Comparison of ENCODE assay signal across 8 cellular contexts in genomic region chr20:43583982-43584432, GRCh38. TPM values are rescaled to one million over a fixed set of nuclear protein-coding genes. Genes with fewer than 3 reads are reported as not detected.
A peak's percentile ranks its signal among the peaks of the same experiment; 100 is the strongest.
DNase-seq lines count a peak whose midpoint lies in the region; ATAC-seq, FAIRE-seq and TF ChIP-seq lines count a peak whose summit lies in the region.

No MANE protein-coding gene starts in this region.

- peaks cover 7% of the 10 kb centered on the region for H3K9me1 ChIP-seq in IMR-90 (ENCODE audit: insufficient read depth, low read length)

- intact Hi-C loops in IMR-90 (cut with micrococcal nuclease) (no loop called here), HepG2 (cut with micrococcal nuclease; ENCODE audit: unreplicated experiment) (loop anchor here (1.0 kb wide), 1 partner anchor 53 kb away; no protein-coding TSS in a partner anchor)

- no peaks in the 10 kb centered on the region for H3K36me3 ChIP-seq in IMR-90 (ENCODE audit: control insufficient read depth, insufficient read depth, low read length)
- no peaks in the 10 kb centered on the region for H3K36me3 ChIP-seq in astrocyte (ENCODE audit: insufficient read depth, low read length)
- 0 out of 5 replicates have a peak, but pooled peaks cover 0 to 3% of the 10 kb centered on the region in 2 experiments for H3K36me3 ChIP-seq in HepG2 (replicated peaks in 1 of 2; ENCODE audit: control insufficient read depth in 1 of 2, insufficient read depth in 2 of 2, low read length in 2 of 2)

- DNase-seq in AG04449 (ENCODE audit: low read depth, low spot score) (peak; percentile 94), IMR-90 (peak; percentile 97), astrocyte (ENCODE audit: low read depth) (peak; percentile 95), HepG2 (ENCODE audit: low spot score) (peak; percentile 95), HuH-7.5 (ENCODE audit: low spot score) (no peak)

- peak overlapping the region; percentile 14 to 76; a peak in 1 of 4 replicates for H4K8ac ChIP-seq in IMR-90 (ENCODE audit: low read depth in 2 of 2, low read length in 2 of 2)

- H3K18ac ChIP-seq in IMR-90 (ENCODE audit: low read depth, low read length), result no peak overlapping the region

- peaks cover 18% of the 10 kb centered on the region for H3K4me1 Mint-ChIP-seq in astrocyte (ENCODE audit: low read depth, unreplicated experiment)

- peak overlapping the region; percentile 62 for H3K27ac Mint-ChIP-seq in astrocyte (ENCODE audit: unreplicated experiment)

- H3K56ac ChIP-seq in IMR-90 (ENCODE audit: extremely low read depth, insufficient read depth, low read length), result no peak overlapping the region

- no peak overlapping the region for H3K4me2 ChIP-seq in IMR-90 (ENCODE audit: low read depth, low read length)
- no peak overlapping the region for H3K4me2 ChIP-seq in astrocyte (ENCODE audit: low read length)
- peak overlapping the region; percentile 32; the same call in 1 of the 2 replicates for H3K4me2 ChIP-seq in HepG2 (ENCODE audit: low read depth, low read length)

- H3K9ac ChIP-seq in IMR-90 (ENCODE audit: low read depth, low read length) (no peak overlapping the region), astrocyte (ENCODE audit: low read length) (no peak overlapping the region), HepG2 (ENCODE audit: insufficient read depth, low read depth, low read length) (no peak overlapping the region)

- dilution Hi-C loops in IMR-90 (cut with HindIII; ENCODE audit: low sequenced_read_pairs, unreplicated experiment), result no loop called here

- H2BK15ac ChIP-seq in IMR-90 (ENCODE audit: low read depth, low read length), result peak overlapping the region; percentile 59; the same call in 1 of the 3 replicates

- no peaks in the 10 kb centered on the region for H3K79me1 ChIP-seq in IMR-90 (ENCODE audit: low read depth in 1 of 2, low read length in 2 of 2)

- no peak for TF ChIP-seq RAD21 in IMR-90 (IDR thresholded peaks at IDR 0.05; ENCODE audit: low read length)
- TF ChIP-seq RAD21 in HepG2 (CRISPR knock-in tag; IDR thresholded peaks at IDR 0.05), result no peak

- in situ Hi-C loops in IMR-90 (cut with MboI; ENCODE audit: low sequenced_read_pairs) (no loop called here), HepG2 (cut with HindIII; ENCODE audit: extremely low pct_ligation_motif_present, low pct_unique_long_range_greater_than_20kb) (no loop called here)

- TF ChIP-seq POLR2A in IMR-90 (IDR thresholded peaks at IDR 0.05; ENCODE audit: low read depth, low read length) (no peak), HepG2 (IDR thresholded peaks at IDR 0.05; ENCODE audit: insufficient read depth in 1 of 2, low read depth in 2 of 2, low read length in 2 of 2) (no peak)

- H4K20me1 ChIP-seq in IMR-90 (ENCODE audit: insufficient read depth, low read length), result no peaks in the 10 kb centered on the region
- no peaks in the 10 kb centered on the region for H4K20me1 ChIP-seq in astrocyte (ENCODE audit: insufficient read depth, low read length)
- no peaks in the 10 kb centered on the region for H4K20me1 ChIP-seq in HepG2 (ENCODE audit: insufficient read depth, low read length)

- no peak overlapping the region for H4K5ac ChIP-seq in IMR-90 (ENCODE audit: low read depth, low read length)

- POLR2A ChIA-PET in AG04449 (lab: Yijun Ruan, JAX), result interaction anchor here (0.6 kb wide), 1 partner anchor 539 kb away, joined by 4 read pairs; no protein-coding TSS in a partner anchor
- POLR2A ChIA-PET in IMR-90 (lab: Charles Lee; ENCODE audit: unreplicated experiment), result no interaction called here
- POLR2A ChIA-PET in HepG2 (lab: Yijun Ruan, JAX), result interaction anchor here (0.6 to 4.9 kb wide), 6 partner anchors 13 to 69 kb away, joined by 3 to 92 read pairs (median 6); partner anchors contain the start of gene SGK2

- H3K4me3 Mint-ChIP-seq in astrocyte (ENCODE audit: unreplicated experiment), result no peak overlapping the region

- H3K4me1 ChIP-seq in IMR-90 (ENCODE audit: control insufficient read depth, insufficient read depth, low read length) (peaks cover 8% of the 10 kb centered on the region), astrocyte (ENCODE audit: insufficient read depth, low read length) (peaks cover 10% of the 10 kb centered on the region), HepG2 (ENCODE audit: insufficient read depth, low read length) (peaks cover 36% of the 10 kb centered on the region)

- H2AK9ac ChIP-seq in IMR-90 (replicated peaks; ENCODE audit: low read depth, low read length, poor library complexity), result no peak overlapping the region

- no CpG with 5 or more reads among the region's 2 CpGs for WGBS in IMR-90 (ENCODE audit: extremely low coverage in 2 of 2, insufficient read length in 1 of 2), 2 experiments
- 5% methylated on average over 2 of the region's 2 CpGs for WGBS in HepG2 (ENCODE audit: low lambda C conversion rate)

- no peaks in the 10 kb centered on the region for H3K9me3 ChIP-seq in IMR-90 (ENCODE audit: control insufficient read depth, insufficient read depth, low read length)
- no peaks in the 10 kb centered on the region for H3K9me3 ChIP-seq in astrocyte (ENCODE audit: insufficient read depth, low read depth, low read length)
- H3K9me3 ChIP-seq in HepG2 (ENCODE audit: low read length), result no peaks in the 10 kb centered on the region

- no peak overlapping the region for H3K14ac ChIP-seq in IMR-90 (replicated peaks; ENCODE audit: low read depth, low read length)

- H4K91ac ChIP-seq in IMR-90 (ENCODE audit: insufficient read depth, low read depth, low read length), result no peak overlapping the region

- CTCF ChIA-PET in AG04449 (lab: Yijun Ruan, JAX), result interaction anchor here (1.2 to 7.3 kb wide), 2 partner anchors 35 to 47 kb away, joined by 3 to 52 read pairs; no protein-coding TSS in a partner anchor
- CTCF ChIA-PET in IMR-90 (lab: Yijun Ruan, JAX), result no interaction called here
- CTCF ChIA-PET in HepG2 (lab: Yijun Ruan, JAX; ENCODE audit: low intra/inter-chr PET ratio, low total read pairs), result no interaction called here

- H3K4ac ChIP-seq in IMR-90 (ENCODE audit: low read depth, low read length), result no peak overlapping the region

- BruUV-seq in IMR-90 (replicated peaks; lab: Mats Ljungman, UMichigan) (no TSS peak), HepG2 (replicated peaks; lab: Mats Ljungman, UMichigan) (no TSS peak)

- ATAC-seq in IMR-90 (ENCODE audit: low read depth), result peak; percentile 89
- ATAC-seq in HepG2, result peak; percentile 83
- no peak for ATAC-seq in HG03097 (IDR thresholded peaks at IDR 0.05; ENCODE audit: low FRiP score, unreplicated experiment)
- ATAC-seq in GM18868 (IDR thresholded peaks at IDR 0.05; ENCODE audit: unreplicated experiment), result no peak
- no peak for ATAC-seq in HG02678 (IDR thresholded peaks at IDR 0.05; ENCODE audit: unreplicated experiment)

- H2AK5ac ChIP-seq in IMR-90 (ENCODE audit: low read depth, low read length), result no peak overlapping the region

- H3K9me3 Mint-ChIP-seq in astrocyte (ENCODE audit: unreplicated experiment), result no peaks in the 10 kb centered on the region

- peak overlapping the region; percentile 63; the same call in 1 of the 2 replicates for H2BK120ac ChIP-seq in IMR-90 (ENCODE audit: low read depth, low read length)

- peaks cover 7% of the 10 kb centered on the region for H3K27me3 Mint-ChIP-seq in astrocyte (ENCODE audit: low read depth, unreplicated experiment)

- H3K27ac ChIP-seq in IMR-90 (ENCODE audit: insufficient read depth, low read length), result no peak overlapping the region; the same call in 1 of the 2 replicates
- no peak overlapping the region for H3K27ac ChIP-seq in astrocyte (ENCODE audit: low read depth, low read length)
- peak overlapping the region; percentile 46 for H3K27ac ChIP-seq in HepG2 (ENCODE audit: extremely low read length, insufficient read depth, low read length)

- H3K4me3 ChIP-seq in AG04449 (ENCODE audit: low read depth, low read length) (no peak overlapping the region), IMR-90 (ENCODE audit: insufficient read depth, low read depth, low read length) (no peak overlapping the region), astrocyte (ENCODE audit: insufficient read depth, low read depth, low read length) (no peak overlapping the region), HepG2 (replicated peaks in 1 of 3; ENCODE audit: insufficient read depth in 1 of 3, low read depth in 2 of 3, low read length in 3 of 3) (no peak overlapping the region)

- H2AFZ ChIP-seq in IMR-90 (replicated peaks; ENCODE audit: low read length, poor library complexity), result no peak overlapping the region
- H2AFZ ChIP-seq in astrocyte (ENCODE audit: low read depth, low read length), result no peak overlapping the region
- no peak overlapping the region for H2AFZ ChIP-seq in HepG2 (ENCODE audit: low read length)

- FAIRE-seq in astrocyte (lab: Jason Lieb, UNC) (no peak), HepG2 (lab: Jason Lieb, UNC) (peak; percentile 67)

- no peak overlapping the region for H3K23ac ChIP-seq in IMR-90 (ENCODE audit: low read depth, low read length)

- H3K36me3 Mint-ChIP-seq in astrocyte (ENCODE audit: low read depth, unreplicated experiment), result no peaks in the 10 kb centered on the region

- H3K27me3 ChIP-seq in IMR-90 (ENCODE audit: control insufficient read depth, insufficient read depth, low read length) (no peaks in the 10 kb centered on the region), astrocyte (ENCODE audit: insufficient read depth, low read length) (peaks cover 3% of the 10 kb centered on the region), HepG2 (ENCODE audit: control insufficient read depth in 1 of 2, insufficient read depth in 2 of 2, low read length in 2 of 2) (no peaks in the 10 kb centered on the region)

- peak overlapping the region; percentile 57; the same call in 1 of the 2 replicates for H2BK20ac ChIP-seq in IMR-90 (ENCODE audit: low read depth, low read length)

- H3K79me2 ChIP-seq in astrocyte (ENCODE audit: insufficient read depth, low read length) (no peaks in the 10 kb centered on the region), HepG2 (ENCODE audit: insufficient read depth, low read length) (no peaks in the 10 kb centered on the region)

- peak; percentile 52 to 62; a peak in 3 of 4 replicates for TF ChIP-seq EP300 in HepG2 (IDR thresholded peaks at IDR 0.05; ENCODE audit: low read depth in 2 of 2, low read length in 2 of 2)
- no peak for TF ChIP-seq EP300 in HepG2 (CRISPR knock-in tag; IDR thresholded peaks at IDR 0.05; ENCODE audit: borderline replicate concordance)

- H2BK5ac ChIP-seq in IMR-90 (ENCODE audit: low read depth, low read length, poor library complexity, severe bottlenecking), result peak overlapping the region; percentile 68

- no peak for TF ChIP-seq CTCF in AG04449 (IDR thresholded peaks at IDR 0.05; ENCODE audit: insufficient read depth, low read length, missing control alignments)
- TF ChIP-seq CTCF in IMR-90 (conservative IDR thresholded peaks at IDR 0.05; ENCODE audit: low read depth, low read length), result no peak
- no peak for TF ChIP-seq CTCF in astrocyte (IDR thresholded peaks at IDR 0.05; ENCODE audit: insufficient read depth, low read depth, low read length)
- 0 out of 2 replicates have a peak, but pooled peaks have one; percentile 5 for TF ChIP-seq CTCF in HepG2 (CRISPR knock-in tag; IDR thresholded peaks at IDR 0.05)

RNA-seq across cellular contexts. Expression of gene IFT52, which starts 6.7 kb away (rescaled TPM):
- 55.6 and 60.8 TPM in 2 replicates for total RNA-seq in IMR-90 (2012; rRNA removed)
- polyA plus RNA-seq in IMR-90 (2012; rRNA removed), result 29.7 and 31.2 TPM in 2 replicates
- polyA plus RNA-seq in IMR-90 (2012; cell fraction: cytosol; rRNA removed), result 13.8 and 27.8 TPM in 2 replicates
- 4.8 and 15.4 TPM in 2 replicates for polyA plus RNA-seq in IMR-90 (2012; cell fraction: nucleus; rRNA removed; ENCODE audit: low replicate concordance)
- 27.0 and 34.8 TPM in 2 replicates for total RNA-seq in astrocyte
- total RNA-seq in HepG2 (2016; rRNA removed; fragmentation: Illumina TruSeq; extraction: Trizol), result 64.0 and 80.6 TPM in 2 replicates
- total RNA-seq in HepG2 (2016; cell fraction: cytosol; rRNA removed; fragmentation: Illumina TruSeq; extraction: Trizol; ENCODE audit: low read depth), result 77.1 and 79.7 TPM in 2 replicates
- total RNA-seq in HepG2 (2016; cell fraction: insoluble cytoplasmic fraction; rRNA removed; fragmentation: Illumina TruSeq; extraction: Trizol), result 66.3 and 80.0 TPM in 2 replicates
- 101 and 102 TPM in 2 replicates for total RNA-seq in HepG2 (2016; cell fraction: membrane; rRNA removed; fragmentation: Illumina TruSeq; extraction: Trizol)
- total RNA-seq in HepG2 (2016; cell fraction: nucleus; rRNA removed; fragmentation: Illumina TruSeq; extraction: Trizol), result 36.2 and 38.4 TPM in 2 replicates
- polyA plus RNA-seq in HepG2 (2011; rRNA removed), result 36.9 and 48.0 TPM in 2 replicates
- 35.4 and 36.4 TPM in 2 replicates for polyA plus RNA-seq in HepG2 (2011; cell fraction: cytosol; rRNA removed)
- 22.2 and 22.4 TPM in 2 replicates for polyA plus RNA-seq in HepG2 (2011; cell fraction: nucleus; rRNA removed)
- 31.1 and 41.7 TPM in 2 replicates for polyA plus RNA-seq in HepG2 (2012)
- polyA plus RNA-seq in HepG2 (2016; cell fraction: cytosol; fragmentation: Illumina TruSeq; extraction: Trizol; ENCODE audit: low read depth), result 83.2 and 85.7 TPM in 2 replicates
- 91.0 and 94.9 TPM in 2 replicates for polyA plus RNA-seq in HepG2 (2016; cell fraction: insoluble cytoplasmic fraction; fragmentation: Illumina TruSeq; extraction: Trizol; ENCODE audit: low read depth)
- polyA plus RNA-seq in HepG2 (2016; cell fraction: membrane; fragmentation: Illumina TruSeq; extraction: Trizol; ENCODE audit: low read depth), result 85.8 and 88.2 TPM in 2 replicates
- polyA plus RNA-seq in HepG2 (2016; cell fraction: nucleus; fragmentation: Illumina TruSeq; extraction: Trizol; ENCODE audit: insufficient read depth, low read depth), result 41.4 and 43.4 TPM in 2 replicates
- 53.4 and 59.7 TPM in 2 replicates for polyA minus RNA-seq in HepG2 (2011; rRNA and poly(A)+ RNA removed; ENCODE audit: low replicate concordance)
- 15.6 and 20.1 TPM in 2 replicates for polyA minus RNA-seq in HepG2 (2011; cell fraction: cytosol; rRNA and poly(A)+ RNA removed)
- polyA minus RNA-seq in HepG2 (2011; cell fraction: nucleus; rRNA and poly(A)+ RNA removed), result 21.4 and 26.9 TPM in 2 replicates

RNA-seq across cellular contexts. Expression of gene SGK2, which starts 25.2 kb away (rescaled TPM):
- total RNA-seq in IMR-90 (2012; rRNA removed) (under 0.01 TPM in 1 of 2 replicates, not detected in the other), astrocyte (0.64 and 1.0 TPM in 2 replicates), HepG2 (2016; rRNA removed; fragmentation: Illumina TruSeq; extraction: Trizol) (29.4 and 34.3 TPM in 2 replicates)
- polyA plus RNA-seq in IMR-90 (2012; rRNA removed) (0.10 TPM in 1 of 2 replicates, not detected in the other), HepG2 (2011; rRNA removed) (6.2 and 12.6 TPM in 2 replicates)
- polyA plus RNA-seq in IMR-90 (2012; cell fraction: cytosol; rRNA removed), result not detected in 2 replicates
- 1.4 and 2.0 TPM in 2 replicates for polyA plus RNA-seq in IMR-90 (2012; cell fraction: nucleus; rRNA removed; ENCODE audit: low replicate concordance)
- total RNA-seq in HepG2 (2016; cell fraction: cytosol; rRNA removed; fragmentation: Illumina TruSeq; extraction: Trizol; ENCODE audit: low read depth), result 8.6 and 11.8 TPM in 2 replicates
- total RNA-seq in HepG2 (2016; cell fraction: insoluble cytoplasmic fraction; rRNA removed; fragmentation: Illumina TruSeq; extraction: Trizol), result 29.7 and 31.2 TPM in 2 replicates
- total RNA-seq in HepG2 (2016; cell fraction: membrane; rRNA removed; fragmentation: Illumina TruSeq; extraction: Trizol), result 25.9 and 26.5 TPM in 2 replicates
- 19.8 and 26.8 TPM in 2 replicates for total RNA-seq in HepG2 (2016; cell fraction: nucleus; rRNA removed; fragmentation: Illumina TruSeq; extraction: Trizol)
- 3.9 and 5.3 TPM in 2 replicates for polyA plus RNA-seq in HepG2 (2011; cell fraction: cytosol; rRNA removed)
- polyA plus RNA-seq in HepG2 (2011; cell fraction: nucleus; rRNA removed), result 24.1 and 26.7 TPM in 2 replicates
- polyA plus RNA-seq in HepG2 (2012), result 6.9 and 8.9 TPM in 2 replicates
- polyA plus RNA-seq in HepG2 (2016; cell fraction: cytosol; fragmentation: Illumina TruSeq; extraction: Trizol; ENCODE audit: low read depth), result 5.2 and 5.4 TPM in 2 replicates
- 21.3 and 23.7 TPM in 2 replicates for polyA plus RNA-seq in HepG2 (2016; cell fraction: insoluble cytoplasmic fraction; fragmentation: Illumina TruSeq; extraction: Trizol; ENCODE audit: low read depth)
- 14.3 and 14.5 TPM in 2 replicates for polyA plus RNA-seq in HepG2 (2016; cell fraction: membrane; fragmentation: Illumina TruSeq; extraction: Trizol; ENCODE audit: low read depth)
- 36.0 and 42.8 TPM in 2 replicates for polyA plus RNA-seq in HepG2 (2016; cell fraction: nucleus; fragmentation: Illumina TruSeq; extraction: Trizol; ENCODE audit: insufficient read depth, low read depth)
- 1.3 and 17.3 TPM in 2 replicates for polyA minus RNA-seq in HepG2 (2011; rRNA and poly(A)+ RNA removed; ENCODE audit: low replicate concordance)
- polyA minus RNA-seq in HepG2 (2011; cell fraction: cytosol; rRNA and poly(A)+ RNA removed), result 4.6 and 10.9 TPM in 2 replicates
- 16.4 and 18.5 TPM in 2 replicates for polyA minus RNA-seq in HepG2 (2011; cell fraction: nucleus; rRNA and poly(A)+ RNA removed)

Comparison
In these comparisons a context has a peak if more than half of its experiments do, and no peak if none do; other contexts are left out.
1. ATAC-seq: peak in IMR-90 (single experiment) and HepG2 (single experiment); none in HG03097 (single experiment), GM18868 (single experiment) and HG02678 (single experiment).